In genomic region chr18:56650056-56650455, GRCh38 we compare ENCODE assay signal across 10 cellular contexts. TPM values are rescaled to one million over a fixed set of nuclear protein-coding genes. Genes with fewer than 3 reads are reported as not detected.
DNase-seq lines count a peak whose midpoint lies in the region; ATAC-seq and TF ChIP-seq lines count a peak whose summit lies in the region.
"Had no signal": no experiment of that assay in that cellular context is flagged by ENCODE, and none has a peak within 500 bp of the region (broad histone marks: within the 10 kb centered on the region; RNA-seq: fewer than 3 reads in every experiment).

No MANE protein-coding gene starts in this region.

- DNase-seq in CD8-positive, alpha-beta T cell = no peak
- DNase-seq in activated naive CD8-positive, alpha-beta T cell treated with anti-CD3 and anti-CD28 coated beads, Interleukin-2, amount 50 U/mL, for 24 hours = no peak
- no peak for DNase-seq in neural crest cell (ENCODE audit: low read depth, low spot score)
- no peak for DNase-seq in coronary artery (ENCODE audit: low spot score)
- no peak for DNase-seq in SIG-M5 (lab: John Stamatoyannopoulos, UW)
- DNase-seq: DMS79 treated with DMSO at 0.1 percent for 48 hours, NCI-H2107 had no signal

- peaks cover 16% of the 10 kb centered on the region for H3K36me3 Mint-ChIP-seq in CD8-positive, alpha-beta T cell
- H3K36me3 Mint-ChIP-seq in activated naive CD8-positive, alpha-beta T cell treated with anti-CD3 and anti-CD28 coated beads, Interleukin-2, amount 50 U/mL, for 24 hours (ENCODE audit: low read depth) = peaks cover 5% of the 10 kb centered on the region
- peaks cover 4% of the 10 kb centered on the region for H3K36me3 Mint-ChIP-seq in neural crest cell (ENCODE audit: low read depth)

- H3K27ac Mint-ChIP-seq in CD8-positive, alpha-beta T cell = no peak overlapping the region
- H3K27ac Mint-ChIP-seq in activated naive CD8-positive, alpha-beta T cell treated with anti-CD3 and anti-CD28 coated beads, Interleukin-2, amount 50 U/mL, for 24 hours = peak overlapping the region; percentile 90
- H3K27ac Mint-ChIP-seq in neural crest cell (ENCODE audit: unreplicated experiment) = no peak overlapping the region

- peaks cover 31% of the 10 kb centered on the region for H3K4me1 ChIP-seq in CD8-positive, alpha-beta T cell (ENCODE audit: insufficient read depth, low read length)
- H3K4me1 ChIP-seq in KMS-11 (ENCODE audit: low read depth, poor library complexity, severe bottlenecking) = peaks cover 31% of the 10 kb centered on the region

- peak overlapping the region; percentile 93 for H3K4me3 Mint-ChIP-seq in CD8-positive, alpha-beta T cell
- H3K4me3 Mint-ChIP-seq in activated naive CD8-positive, alpha-beta T cell treated with anti-CD3 and anti-CD28 coated beads, Interleukin-2, amount 50 U/mL, for 24 hours = peak overlapping the region; percentile 87
- peak overlapping the region; percentile 91 for H3K4me3 Mint-ChIP-seq in neural crest cell

- no peak for TF ChIP-seq CTCF in CD8-positive, alpha-beta T cell (IDR thresholded peaks at IDR 0.05)
- TF ChIP-seq CTCF in KMS-11 (conservative IDR thresholded peaks at IDR 0.05; ENCODE audit: low read depth, low read length) = no peak
- TF ChIP-seq CTCF in neural crest cell (conservative IDR thresholded peaks at IDR 0.05) = no peak
- TF ChIP-seq CTCF in coronary artery (IDR thresholded peaks at IDR 0.05) = no peak

- H3K9me3 Mint-ChIP-seq in CD8-positive, alpha-beta T cell = no peaks in the 10 kb centered on the region
- no peaks in the 10 kb centered on the region for H3K9me3 Mint-ChIP-seq in activated naive CD8-positive, alpha-beta T cell treated with anti-CD3 and anti-CD28 coated beads, Interleukin-2, amount 50 U/mL, for 24 hours
- peaks cover 3% of the 10 kb centered on the region for H3K9me3 Mint-ChIP-seq in neural crest cell

- ATAC-seq in CD8-positive, alpha-beta T cell = no peak
- no peak for ATAC-seq in activated naive CD8-positive, alpha-beta T cell treated with anti-CD3 and anti-CD28 coated beads, Interleukin-2, amount 50 U/mL, for 24 hours
- no peak for ATAC-seq in GM18858 (IDR thresholded peaks at IDR 0.05; ENCODE audit: unreplicated experiment)
- ATAC-seq in GM19463 (IDR thresholded peaks at IDR 0.05; ENCODE audit: unreplicated experiment) = no peak

- POLR2A ChIA-PET in CD8-positive, alpha-beta T cell (lab: Charles Lee) = interaction anchor here (1.3 to 5.9 kb wide), 2 partner anchors 10 to 11 kb away, joined by 3 to 60 read pairs; partner anchors contain the start of gene TXNL1

- H3K4me1 Mint-ChIP-seq in CD8-positive, alpha-beta T cell (ENCODE audit: low read depth) = peaks cover 43% of the 10 kb centered on the region
- peaks cover 53% of the 10 kb centered on the region for H3K4me1 Mint-ChIP-seq in activated naive CD8-positive, alpha-beta T cell treated with anti-CD3 and anti-CD28 coated beads, Interleukin-2, amount 50 U/mL, for 24 hours
- peaks cover 25% of the 10 kb centered on the region for H3K4me1 Mint-ChIP-seq in neural crest cell

- H4K20me1 ChIP-seq in KMS-11 (ENCODE audit: insufficient read depth) = no peaks in the 10 kb centered on the region

- H3K27me3 ChIP-seq in CD8-positive, alpha-beta T cell (ENCODE audit: insufficient read depth, low read length) = no peaks in the 10 kb centered on the region
- no peaks in the 10 kb centered on the region for H3K27me3 ChIP-seq in KMS-11 (ENCODE audit: insufficient read depth, low read depth)

- no peaks in the 10 kb centered on the region for H3K27me3 Mint-ChIP-seq in CD8-positive, alpha-beta T cell (ENCODE audit: low read depth)
- H3K27me3 Mint-ChIP-seq in activated naive CD8-positive, alpha-beta T cell treated with anti-CD3 and anti-CD28 coated beads, Interleukin-2, amount 50 U/mL, for 24 hours = no peaks in the 10 kb centered on the region
- no peaks in the 10 kb centered on the region for H3K27me3 Mint-ChIP-seq in neural crest cell (ENCODE audit: low read depth)

- no peak overlapping the region for H3K4me3 ChIP-seq in CD8-positive, alpha-beta T cell (ENCODE audit: low read depth, low read length)
- H3K4me3 ChIP-seq in KMS-11 (IDR thresholded peaks at IDR 0.05; ENCODE audit: insufficient read depth, low read depth, low read length) = no peak overlapping the region
- H3K4me3 ChIP-seq in coronary artery = no peak overlapping the region

- CTCF ChIA-PET in CD8-positive, alpha-beta T cell (lab: Charles Lee) = interaction anchor here (1.0 kb wide), 1 partner anchor 1531 kb away, joined by 3 read pairs; no protein-coding TSS in a partner anchor

- H2AFZ ChIP-seq in KMS-11 (ENCODE audit: low read depth) = peak overlapping the region; percentile 92; the same call in 1 of the 2 replicates

- no peaks in the 10 kb centered on the region for H3K36me3 ChIP-seq in CD8-positive, alpha-beta T cell (ENCODE audit: insufficient read depth, low read length)
- no peaks in the 10 kb centered on the region for H3K36me3 ChIP-seq in KMS-11 (ENCODE audit: insufficient read depth)

- no peak overlapping the region for H3K9ac ChIP-seq in KMS-11

- no peaks in the 10 kb centered on the region for H3K9me3 ChIP-seq in CD8-positive, alpha-beta T cell (ENCODE audit: low read length)

- no peak overlapping the region for H3K27ac ChIP-seq in CD8-positive, alpha-beta T cell (ENCODE audit: low read depth, low read length)
- H3K27ac ChIP-seq in KMS-11 (no peak overlapping the region), coronary artery (no peak overlapping the region)

- H3K4me2 ChIP-seq in KMS-11 = peak overlapping the region; percentile 89

- intact Hi-C loops in CD8-positive, alpha-beta T cell (cut with DNase I, micrococcal nuclease) = loop anchor here (1.0 to 5.0 kb wide), 5 partner anchors 42 to 1393 kb away; no protein-coding TSS in a partner anchor

- peaks cover 44% of the 10 kb centered on the region for H3K79me2 ChIP-seq in KMS-11 (ENCODE audit: insufficient read depth, low read depth)

RNA-seq across cellular contexts. Expression of gene WDR7, which starts 1.1 kb away (rescaled TPM):
- 10 to 100 TPM; 21.0 to 22.1 TPM for total RNA-seq in CD8-positive, alpha-beta T cell
- 15.9 and 17.3 TPM in 2 replicates for total RNA-seq in neural crest cell

RNA-seq across cellular contexts. Expression of gene TXNL1, which starts 11.7 kb away (rescaled TPM):
- total RNA-seq in CD8-positive, alpha-beta T cell = 10 to 100 TPM; 43.3 to 44.8 TPM
- total RNA-seq in neural crest cell = 85.8 and 86.0 TPM in 2 replicates
